In the genomic region with DNA sequence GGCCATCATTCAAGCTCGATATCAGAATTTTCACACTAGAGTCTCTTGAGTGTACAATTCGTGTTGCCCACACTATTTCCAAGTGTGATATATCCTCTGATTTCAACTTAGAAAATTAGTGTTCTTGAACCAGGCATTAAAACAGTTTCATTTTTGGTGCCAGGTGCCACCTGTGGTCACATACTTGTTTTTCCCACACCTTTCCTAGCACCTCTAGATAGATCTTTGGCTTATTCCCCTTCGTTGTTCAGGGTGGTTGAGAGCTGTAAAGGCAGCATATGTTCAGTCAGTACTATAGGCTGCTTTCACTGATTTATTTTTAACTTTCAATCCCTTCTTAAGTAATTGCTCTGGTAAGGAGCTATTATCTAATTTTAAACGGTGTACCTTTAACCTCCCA, we compare ENCODE assay signal across 16 cellular contexts.
"Had no signal": no experiment of that assay in that cellular context is flagged by ENCODE, and none has a peak within 500 bp of the region (broad histone marks: within the 10 kb centered on the region; RNA-seq: fewer than 3 reads in every experiment).

No MANE protein-coding gene starts in this region.

- H3K36me3 ChIP-seq: ascending aorta, tibial artery had no signal

- H3K4me1 Mint-ChIP-seq: activated naive CD4-positive, alpha-beta T cell treated with anti-CD3 and anti-CD28 coated beads, Interleukin-2, amount 10 ng/mL, durations not matched to agents 7 days and 5 days had no signal

- H3K4me3 ChIP-seq: ascending aorta, gastroesophageal sphincter, mucosa of descending colon, skin epidermis, tibial artery had no signal

- H3K27me3 Mint-ChIP-seq: activated CD8-positive, alpha-beta memory T cell treated with anti-CD3 and anti-CD28 coated beads, Interleukin-2, amount 10 ng/mL, durations not matched to agents 7 days and 5 days; activated naive CD4-positive, alpha-beta T cell treated with anti-CD3 and anti-CD28 coated beads, Interleukin-2, amount 10 ng/mL, durations not matched to agents 7 days and 5 days; naive thymus-derived CD4-positive, alpha-beta T cell had no signal

- H3K27ac ChIP-seq: ascending aorta, skin epidermis, tibial artery had no signal

- H3K27ac Mint-ChIP-seq: activated CD8-positive, alpha-beta memory T cell treated with anti-CD3 and anti-CD28 coated beads, Interleukin-2, amount 10 ng/mL, durations not matched to agents 7 days and 5 days; activated naive CD4-positive, alpha-beta T cell treated with anti-CD3 and anti-CD28 coated beads, Interleukin-2, amount 10 ng/mL, durations not matched to agents 7 days and 5 days; activated T-helper 2 cell treated with anti-CD3 and anti-CD28 coated beads, Interferon-gamma antibody, Interleukin-2, Interleukin-4, amounts not matched to agents 10 μg/mL and 5 μg/mL and 100 μg/mL, durations not matched to agents 14 hours and 24 hours and 36 hours had no signal

- H3K9me3 Mint-ChIP-seq: activated naive CD4-positive, alpha-beta T cell treated with anti-CD3 and anti-CD28 coated beads, Interleukin-2, amount 10 ng/mL, durations not matched to agents 7 days and 5 days; activated T-helper 2 cell treated with anti-CD3 and anti-CD28 coated beads, Interferon-gamma antibody, Interleukin-2, Interleukin-4, amounts not matched to agents 10 μg/mL and 5 μg/mL and 100 μg/mL, durations not matched to agents 14 hours and 24 hours and 36 hours; naive thymus-derived CD4-positive, alpha-beta T cell had no signal

- ATAC-seq: activated CD8-positive, alpha-beta memory T cell treated with anti-CD3 and anti-CD28 coated beads, Interleukin-2, amount 10 ng/mL, durations not matched to agents 7 days and 5 days; gastroesophageal sphincter; mucosa of descending colon; naive thymus-derived CD4-positive, alpha-beta T cell; right cardiac atrium had no signal

- DNase-seq: activated CD4-positive, alpha-beta T cell treated with anti-CD3 and anti-CD28 coated beads, Interleukin-2, amount 50 U/mL, for 48 hours; activated CD8-positive, alpha-beta memory T cell treated with anti-CD3 and anti-CD28 coated beads, Interleukin-2, amount 10 ng/mL, durations not matched to agents 7 days and 5 days; activated naive CD4-positive, alpha-beta T cell treated with anti-CD3 and anti-CD28 coated beads, Interleukin-2, amount 10 ng/mL, durations not matched to agents 7 days and 5 days; activated T-cell treated with anti-CD3 and anti-CD28 coated beads, Interleukin-2, amount 50 U/mL, for 1 hour; endodermal cell; mammary epithelial cell; mucosa of descending colon; naive thymus-derived CD4-positive, alpha-beta T cell; right cardiac atrium; stimulated activated CD4-positive, alpha-beta T cell treated with anti-CD3 and anti-CD28 coated beads, Interleukin-4, amount 100 ng/mL, for 24 hours; stimulated activated naive CD4-positive, alpha-beta T cell; tibial artery had no signal

- H3K27me3 ChIP-seq: ascending aorta, gastroesophageal sphincter, tibial artery had no signal

- H3K4me3 Mint-ChIP-seq: activated CD8-positive, alpha-beta memory T cell treated with anti-CD3 and anti-CD28 coated beads, Interleukin-2, amount 10 ng/mL, durations not matched to agents 7 days and 5 days; activated naive CD4-positive, alpha-beta T cell treated with anti-CD3 and anti-CD28 coated beads, Interleukin-2, amount 10 ng/mL, durations not matched to agents 7 days and 5 days; endodermal cell; naive thymus-derived CD4-positive, alpha-beta T cell had no signal

- H3K9me3 ChIP-seq: ascending aorta, gastroesophageal sphincter, mucosa of descending colon, tibial artery had no signal
